In genomic region chr6:7910654-7911344, GRCh38 we compare ENCODE assay signal across 8 cellular contexts. TPM values are rescaled to one million over a fixed set of nuclear protein-coding genes. Genes with fewer than 3 reads are reported as not detected.
A peak's percentile ranks its signal among the peaks of the same experiment; 100 is the strongest.
DNase-seq lines count a peak whose midpoint lies in the region; ATAC-seq and TF ChIP-seq lines count a peak whose summit lies in the region.

TSS of gene TXNDC5 (minus strand) at chr6:7910788. CDS start at chr6:7910776, 12 bp downstream.

- POLR2A ChIA-PET in CD8-positive, alpha-beta T cell (lab: Charles Lee) = interaction anchor here (1.4 kb wide), 1 partner anchor 154 kb away, joined by 3 read pairs; no protein-coding TSS in a partner anchor
- POLR2A ChIA-PET in Panc1 (lab: Charles Lee) = no interaction called here

- no peak for TF ChIP-seq CTCF in CD8-positive, alpha-beta T cell (IDR thresholded peaks at IDR 0.05)
- no peak for TF ChIP-seq CTCF in Panc1 (IDR thresholded peaks at IDR 0.05)

- H3K9me3 ChIP-seq in CD8-positive, alpha-beta T cell (ENCODE audit: low read length) = no peaks in the 10 kb centered on the region
- H3K9me3 ChIP-seq in Panc1 (ENCODE audit: control insufficient read depth, insufficient read depth, low read depth, low read length) = no peaks in the 10 kb centered on the region

- H3K27me3 Mint-ChIP-seq in CD8-positive, alpha-beta T cell (ENCODE audit: low read depth) = peaks cover 2% of the 10 kb centered on the region
- no peaks in the 10 kb centered on the region for H3K27me3 Mint-ChIP-seq in activated T-helper 1 cell treated with anti-CD3 and anti-CD28 coated beads, Interleukin-12 subunit alpha, Interleukin-12 subunit beta, Interleukin-2, Interleukin-4 antibody, amounts not matched to agents 30 ng/mL and 10 ng/mL and 1 ng/mL, durations not matched to agents 14 hours and 24 hours and 36 hours (ENCODE audit: insufficient read depth)
- H3K27me3 Mint-ChIP-seq in naive B cell = no peaks in the 10 kb centered on the region
- H3K27me3 Mint-ChIP-seq in stimulated activated memory B cell treated with anti-CD40 and anti-IgM and Interleukin-4, amounts not matched to agents 10 μg/mL and 1 μg/mL and 100 μg/mL, for 72 hours = no peaks in the 10 kb centered on the region

- H3K36me3 Mint-ChIP-seq in CD8-positive, alpha-beta T cell = no peaks in the 10 kb centered on the region
- peaks cover 2% of the 10 kb centered on the region for H3K36me3 Mint-ChIP-seq in activated T-helper 1 cell treated with anti-CD3 and anti-CD28 coated beads, Interleukin-12 subunit alpha, Interleukin-12 subunit beta, Interleukin-2, Interleukin-4 antibody, amounts not matched to agents 30 ng/mL and 10 ng/mL and 1 ng/mL, durations not matched to agents 14 hours and 24 hours and 36 hours (ENCODE audit: low read depth)
- no peaks in the 10 kb centered on the region for H3K36me3 Mint-ChIP-seq in naive B cell
- no peaks in the 10 kb centered on the region for H3K36me3 Mint-ChIP-seq in stimulated activated memory B cell treated with anti-CD40 and anti-IgM and Interleukin-4, amounts not matched to agents 10 μg/mL and 1 μg/mL and 100 μg/mL, for 72 hours

- peak; percentile 87 for ATAC-seq in CD8-positive, alpha-beta T cell
- peak; percentile 51 for ATAC-seq in GM19468 (IDR thresholded peaks at IDR 0.05; ENCODE audit: extremely low read depth, unreplicated experiment)
- peak; percentile 91 for ATAC-seq in Panc1
- peak; percentile 82 for ATAC-seq in naive B cell (ENCODE audit: low read depth in 2 of 2)
- ATAC-seq in stimulated activated memory B cell treated with anti-CD40 and anti-IgM and Interleukin-4, amounts not matched to agents 10 μg/mL and 1 μg/mL and 100 μg/mL, for 72 hours = peak; percentile 87

- peak; percentile 38 to 81 (median 63) for DNase-seq in CD8-positive, alpha-beta T cell
- DNase-seq in HS-5 (ENCODE audit: low read depth) = peak; percentile 3
- DNase-seq in Panc1 (ENCODE audit: low read depth, low spot score) = no peak
- DNase-seq in activated T-helper 1 cell treated with anti-CD3 and anti-CD28 coated beads, Interleukin-12 subunit alpha, Interleukin-12 subunit beta, Interleukin-2, Interleukin-4 antibody, amounts not matched to agents 30 ng/mL and 10 ng/mL and 1 ng/mL, durations not matched to agents 14 hours and 24 hours and 36 hours (ENCODE audit: low spot score) = peak; percentile 68
- peak; percentile 77 for DNase-seq in fibroblast of gingiva (ENCODE audit: low read depth)
- peak; percentile 71 for DNase-seq in naive B cell

- peaks cover 15% of the 10 kb centered on the region for H3K4me1 ChIP-seq in CD8-positive, alpha-beta T cell (ENCODE audit: insufficient read depth, low read length)
- H3K4me1 ChIP-seq in Panc1 (ENCODE audit: control insufficient read depth, insufficient read depth, low read length) = peaks cover 13% of the 10 kb centered on the region

- peak within 1 kb of the TSS; percentile 69 for H3K4me3 ChIP-seq in CD8-positive, alpha-beta T cell (ENCODE audit: low read depth, low read length)
- peak within 1 kb of the TSS; percentile 66 to 75 for H3K4me3 ChIP-seq in Panc1 (ENCODE audit: low read depth in 2 of 2, low read length in 2 of 2)

- H3K27ac ChIP-seq in CD8-positive, alpha-beta T cell (ENCODE audit: low read depth, low read length) = no peak within 1 kb of the TSS
- H3K27ac ChIP-seq in Panc1 (ENCODE audit: low read length) = peak within 1 kb of the TSS; percentile 92

- H3K27ac Mint-ChIP-seq in CD8-positive, alpha-beta T cell = no peak within 1 kb of the TSS
- peak within 1 kb of the TSS; percentile 64 for H3K27ac Mint-ChIP-seq in activated T-helper 1 cell treated with anti-CD3 and anti-CD28 coated beads, Interleukin-12 subunit alpha, Interleukin-12 subunit beta, Interleukin-2, Interleukin-4 antibody, amounts not matched to agents 30 ng/mL and 10 ng/mL and 1 ng/mL, durations not matched to agents 14 hours and 24 hours and 36 hours
- H3K27ac Mint-ChIP-seq in naive B cell = peak within 1 kb of the TSS; percentile 56 to 91 (median 61)
- peak within 1 kb of the TSS; percentile 71 for H3K27ac Mint-ChIP-seq in stimulated activated memory B cell treated with anti-CD40 and anti-IgM and Interleukin-4, amounts not matched to agents 10 μg/mL and 1 μg/mL and 100 μg/mL, for 72 hours

- H3K36me3 ChIP-seq in CD8-positive, alpha-beta T cell (ENCODE audit: insufficient read depth, low read length) = no peaks in the 10 kb centered on the region
- H3K36me3 ChIP-seq in Panc1 (ENCODE audit: control insufficient read depth, insufficient read depth, low read length) = no peaks in the 10 kb centered on the region

- H3K9me3 Mint-ChIP-seq in CD8-positive, alpha-beta T cell = no peaks in the 10 kb centered on the region
- H3K9me3 Mint-ChIP-seq in activated T-helper 1 cell treated with anti-CD3 and anti-CD28 coated beads, Interleukin-12 subunit alpha, Interleukin-12 subunit beta, Interleukin-2, Interleukin-4 antibody, amounts not matched to agents 30 ng/mL and 10 ng/mL and 1 ng/mL, durations not matched to agents 14 hours and 24 hours and 36 hours = no peaks in the 10 kb centered on the region
- no peaks in the 10 kb centered on the region for H3K9me3 Mint-ChIP-seq in naive B cell
- no peaks in the 10 kb centered on the region for H3K9me3 Mint-ChIP-seq in stimulated activated memory B cell treated with anti-CD40 and anti-IgM and Interleukin-4, amounts not matched to agents 10 μg/mL and 1 μg/mL and 100 μg/mL, for 72 hours

- intact Hi-C loops in CD8-positive, alpha-beta T cell (cut with DNase I, micrococcal nuclease) = loop anchor here (1.0 to 10.0 kb wide), 7 partner anchors 152 to 598 kb away; partner anchors contain the start of genes BLOC1S5 (in 2 of the 2), EEF1E1 (in 2 of the 2), SLC35B3 (in 1 of the 2) and SNRNP48 (in 1 of the 2)
- intact Hi-C loops in Panc1 (cut with micrococcal nuclease; ENCODE audit: unreplicated experiment) = loop anchor here (2.0 to 10.0 kb wide), 2 partner anchors 96 to 186 kb away; partner anchors contain the start of gene BMP6
- intact Hi-C loops in activated T-helper 1 cell treated with anti-CD3 and anti-CD28 coated beads, Interleukin-12 subunit alpha, Interleukin-12 subunit beta, Interleukin-2, Interleukin-4 antibody, amounts not matched to agents 30 ng/mL and 10 ng/mL and 1 ng/mL, durations not matched to agents 14 hours and 24 hours and 36 hours (cut with micrococcal nuclease) = loop anchor here (1.0 to 5.0 kb wide), 8 partner anchors 97 to 598 kb away; partner anchors contain the start of genes BLOC1S5, EEF1E1, SLC35B3 and SNRNP48

- no TSS peak for BruUV-seq in Panc1 (replicated peaks; lab: Mats Ljungman, UMichigan)

- in situ Hi-C loops in Panc1 (cut with HindIII; ENCODE audit: low pct_unique_long_range_greater_than_20kb, low sequenced_read_pairs) = no loop called here

- H3K27me3 ChIP-seq in CD8-positive, alpha-beta T cell (ENCODE audit: insufficient read depth, low read length) = no peaks in the 10 kb centered on the region
- H3K27me3 ChIP-seq in Panc1 (ENCODE audit: control insufficient read depth, insufficient read depth, low read length) = 0 out of 2 replicates have a peak, but pooled peaks cover 2% of the 10 kb centered on the region

- H3K4me3 Mint-ChIP-seq in CD8-positive, alpha-beta T cell = peak within 1 kb of the TSS; percentile 77
- H3K4me3 Mint-ChIP-seq in activated T-helper 1 cell treated with anti-CD3 and anti-CD28 coated beads, Interleukin-12 subunit alpha, Interleukin-12 subunit beta, Interleukin-2, Interleukin-4 antibody, amounts not matched to agents 30 ng/mL and 10 ng/mL and 1 ng/mL, durations not matched to agents 14 hours and 24 hours and 36 hours = peak within 1 kb of the TSS; percentile 87
- H3K4me3 Mint-ChIP-seq in naive B cell = peak within 1 kb of the TSS in 7 of 8 donors; percentile 86 to 95 (median 88)
- H3K4me3 Mint-ChIP-seq in stimulated activated memory B cell treated with anti-CD40 and anti-IgM and Interleukin-4, amounts not matched to agents 10 μg/mL and 1 μg/mL and 100 μg/mL, for 72 hours = peak within 1 kb of the TSS; percentile 84

- CTCF ChIA-PET in CD8-positive, alpha-beta T cell (lab: Charles Lee) = no interaction called here
- CTCF ChIA-PET in Panc1 (lab: Charles Lee) = no interaction called here

- peaks cover 8% of the 10 kb centered on the region for H3K4me1 Mint-ChIP-seq in CD8-positive, alpha-beta T cell (ENCODE audit: low read depth)
- H3K4me1 Mint-ChIP-seq in activated T-helper 1 cell treated with anti-CD3 and anti-CD28 coated beads, Interleukin-12 subunit alpha, Interleukin-12 subunit beta, Interleukin-2, Interleukin-4 antibody, amounts not matched to agents 30 ng/mL and 10 ng/mL and 1 ng/mL, durations not matched to agents 14 hours and 24 hours and 36 hours (ENCODE audit: low read depth) = peaks cover 20% of the 10 kb centered on the region
- peaks cover 6 to 32% (median 10%) of the 10 kb centered on the region in 3 donors for H3K4me1 Mint-ChIP-seq in naive B cell
- peaks cover 26% of the 10 kb centered on the region for H3K4me1 Mint-ChIP-seq in stimulated activated memory B cell treated with anti-CD40 and anti-IgM and Interleukin-4, amounts not matched to agents 10 μg/mL and 1 μg/mL and 100 μg/mL, for 72 hours

RNA-seq across cellular contexts. Expression of gene TXNDC5, which starts in this region (rescaled TPM):
- 1 to 10 TPM; 5.8 to 7.6 TPM for total RNA-seq in CD8-positive, alpha-beta T cell
- total RNA-seq in Panc1 (2021; ENCODE audit: unreplicated experiment) = 177 TPM
- polyA plus RNA-seq in Panc1 (2012; ENCODE audit: insufficient read length) = 178 TPM
- total RNA-seq in activated T-helper 1 cell treated with anti-CD3 and anti-CD28 coated beads, Interleukin-12 subunit alpha, Interleukin-12 subunit beta, Interleukin-2, Interleukin-4 antibody, amounts not matched to agents 30 ng/mL and 10 ng/mL and 1 ng/mL, durations not matched to agents 14 hours and 24 hours and 36 hours = 119 and 121 TPM in 2 replicates
- polyA plus RNA-seq in naive B cell (ENCODE audit: low read depth in 6 of 6) = 100 to 1,000 TPM in 5 of 6 donors, 10 to 100 TPM in 1; 82.1 to 258 (median 205) TPM

Comparison
In these comparisons a context has a peak if more than half of its experiments do, and no peak if none do; other contexts are left out.
1. RNA of gene TXNDC5 (total RNA-seq): 177 TPM in Panc1 (single experiment) and 119 to 121 TPM in activated T-helper 1 cell treated with anti-CD3 and anti-CD28 coated beads, Interleukin-12 subunit alpha, Interleukin-12 subunit beta, Interleukin-2, Interleukin-4 antibody, amounts not matched to agents 30 ng/mL and 10 ng/mL and 1 ng/mL, durations not matched to agents 14 hours and 24 hours and 36 hours; 5.8 to 7.6 TPM in CD8-positive, alpha-beta T cell; every median in the first group is over 10 times any median in the second.
2. Peak in every context shown above with its lines, with median percentiles within 50 percentile points of each other: ATAC-seq and H3K4me3 Mint-ChIP-seq.